In the genomic region with DNA sequence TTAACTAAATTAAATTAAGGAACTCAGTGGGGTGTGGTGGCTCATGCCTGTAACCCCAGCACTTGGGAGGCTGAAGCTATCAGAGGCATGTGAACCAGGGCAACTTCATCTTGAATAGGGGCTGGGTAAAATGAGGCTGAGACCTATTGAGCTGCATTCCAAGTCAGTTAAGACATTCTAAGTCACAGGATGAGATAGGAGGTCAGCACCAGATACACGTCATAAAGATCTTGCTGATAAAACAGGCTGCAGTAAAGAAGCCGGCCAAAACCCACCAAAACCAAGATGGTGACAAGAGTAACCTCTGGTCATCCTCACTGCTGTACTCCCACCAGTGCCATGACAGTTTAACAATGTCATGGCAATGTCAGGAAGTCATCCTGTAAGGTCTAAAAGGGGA, we compare ENCODE assay signal across 5 cellular contexts. TPM values are rescaled to one million over a fixed set of nuclear protein-coding genes. Genes with fewer than 3 reads are reported as not detected.
"Had no signal": no experiment of that assay in that cellular context is flagged by ENCODE, and none has a peak within 500 bp of the region (broad histone marks: within the 10 kb centered on the region; RNA-seq: fewer than 3 reads in every experiment).

No MANE protein-coding gene starts in this region.

RNA-seq across cellular contexts. Expression of a gene that starts 6.2 kb away (rescaled TPM):
- total RNA-seq: kidney epithelial cell, left ventricle myocardium inferior, occipital lobe, osteocyte, temporal lobe had no signal
